Comparison of ENCODE assay signal across 19 cellular contexts in genomic region chr14:72616811-72617210, GRCh38.
DNase-seq lines count a peak whose midpoint lies in the region; ATAC-seq and TF ChIP-seq lines count a peak whose summit lies in the region.
"Had no signal": no experiment of that assay in that cellular context is flagged by ENCODE, and none has a peak within 500 bp of the region (broad histone marks: within the 10 kb centered on the region; RNA-seq: fewer than 3 reads in every experiment).

No MANE protein-coding gene starts in this region.

- no peak overlapping the region for H3K4me3 Mint-ChIP-seq in endodermal cell
- no peak overlapping the region for H3K4me3 Mint-ChIP-seq in neural progenitor cell
- H3K4me3 Mint-ChIP-seq: activated CD4-positive, alpha-beta memory T cell treated with anti-CD3 and anti-CD28 coated beads, Interleukin-2, amount 10 ng/mL, durations not matched to agents 7 days and 5 days; GM23338; naive thymus-derived CD8-positive, alpha-beta T cell had no signal

- H3K27me3 ChIP-seq in cardiac muscle cell, result no peaks in the 10 kb centered on the region
- no peaks in the 10 kb centered on the region for H3K27me3 ChIP-seq in endodermal cell (ENCODE audit: control insufficient read depth, insufficient read depth, low read length, poor library complexity, severe bottlenecking)
- H3K27me3 ChIP-seq in neural progenitor cell, result no peaks in the 10 kb centered on the region
- no peaks in the 10 kb centered on the region for H3K27me3 ChIP-seq in testis
- H3K27me3 ChIP-seq: brain microvascular endothelial cell had no signal

- H3K4me1 ChIP-seq in cardiac muscle cell (ENCODE audit: low read depth), result peaks cover 40% of the 10 kb centered on the region
- no peaks in the 10 kb centered on the region for H3K4me1 ChIP-seq in endodermal cell (ENCODE audit: control insufficient read depth, insufficient read depth, low read length)
- peaks cover 18% of the 10 kb centered on the region for H3K4me1 ChIP-seq in neural progenitor cell
- peaks cover 49% of the 10 kb centered on the region for H3K4me1 ChIP-seq in testis

- WGBS in endodermal cell (ENCODE audit: insufficient coverage in 1 of 2, insufficient read length in 1 of 2), 2 experiments, result 87 to 96% methylated on average over 6 to 7 of the region's 7 CpGs
- 83 to 84% methylated on average over 7 of the region's 7 CpGs for WGBS in testis, 2 donors

- H3K36me3 ChIP-seq in cardiac muscle cell (no peaks in the 10 kb centered on the region), endodermal cell (ENCODE audit: control insufficient read depth, insufficient read depth, low read length) (no peaks in the 10 kb centered on the region), neural progenitor cell (no peaks in the 10 kb centered on the region), testis (ENCODE audit: low read depth, missing control alignments) (no peaks in the 10 kb centered on the region)
- H3K36me3 ChIP-seq: brain microvascular endothelial cell had no signal

- H3K4me2 ChIP-seq in neural progenitor cell, result no peak overlapping the region
- H3K4me2 ChIP-seq: GM23338 had no signal

- no peaks in the 10 kb centered on the region for H3K9me3 ChIP-seq in cardiac muscle cell (ENCODE audit: low read depth)
- H3K9me3 ChIP-seq in endodermal cell (ENCODE audit: control insufficient read depth, low read length), result no peaks in the 10 kb centered on the region
- no peaks in the 10 kb centered on the region for H3K9me3 ChIP-seq in neural progenitor cell (ENCODE audit: low read depth)
- H3K9me3 ChIP-seq in testis, result no peaks in the 10 kb centered on the region

- DNase-seq in cardiac muscle cell (ENCODE audit: low read depth in 1 of 2, low spot score in 1 of 2), result no peak
- no peak for DNase-seq in Right ventricle myocardium inferior (ENCODE audit: missing footprints)
- no peak for DNase-seq in endodermal cell
- DNase-seq in neural progenitor cell (ENCODE audit: low spot score), result no peak
- no peak for DNase-seq in testis
- DNase-seq in NCI-H187 (lab: John Stamatoyannopoulos, UW), result no peak
- no peak for DNase-seq in DMS79 treated with DMSO at 0.1 percent for 48 hours (lab: John Stamatoyannopoulos, UW)
- DNase-seq: activated CD4-positive, alpha-beta memory T cell treated with anti-CD3 and anti-CD28 coated beads, Interleukin-2, amount 10 ng/mL, durations not matched to agents 7 days and 5 days; activated gamma-delta T cell treated with Interleukin-2 at 50 U/mL for 16 hours; activated T-cell treated with anti-CD3 and anti-CD28 coated beads, Interleukin-2, amount 50 U/mL, for 1 hour; glutamatergic neuron; KBM-7; naive thymus-derived CD8-positive, alpha-beta T cell; NCI-H146; NCI-H69 had no signal

- H3K79me2 ChIP-seq in neural progenitor cell (ENCODE audit: low read depth), result no peaks in the 10 kb centered on the region

- no peaks in the 10 kb centered on the region for H4K20me1 ChIP-seq in neural progenitor cell (ENCODE audit: low read depth)

- TF ChIP-seq CTCF in cardiac muscle cell (IDR thresholded peaks at IDR 0.05; ENCODE audit: low read depth, low read length), result no peak
- TF ChIP-seq CTCF in endodermal cell (conservative IDR thresholded peaks at IDR 0.05), result no peak
- no peak for TF ChIP-seq CTCF in neural progenitor cell (IDR thresholded peaks at IDR 0.05)
- TF ChIP-seq CTCF in testis (IDR thresholded peaks at IDR 0.05), result no peak

- no peak overlapping the region for H3K4me3 ChIP-seq in cardiac muscle cell
- no peak overlapping the region for H3K4me3 ChIP-seq in endodermal cell (ENCODE audit: low read length)
- H3K4me3 ChIP-seq in neural progenitor cell, result no peak overlapping the region
- H3K4me3 ChIP-seq in testis, result no peak overlapping the region
- H3K4me3 ChIP-seq: GM23338 had no signal

- peaks cover 8% of the 10 kb centered on the region for H3K4me1 Mint-ChIP-seq in endodermal cell
- H3K4me1 Mint-ChIP-seq in neural progenitor cell, result peaks cover 81% of the 10 kb centered on the region

- peak overlapping the region; percentile 87 for H3K27ac ChIP-seq in cardiac muscle cell
- peak overlapping the region; percentile 44 for H3K27ac ChIP-seq in endodermal cell (ENCODE audit: low read depth, low read length)
- no peak overlapping the region for H3K27ac ChIP-seq in neural progenitor cell
- peak overlapping the region; percentile 5 to 35 for H3K27ac ChIP-seq in testis

- H3F3A ChIP-seq in neural progenitor cell (ENCODE audit: low read depth), result no peaks in the 10 kb centered on the region

- H3K9me3 Mint-ChIP-seq in endodermal cell (no peaks in the 10 kb centered on the region), neural progenitor cell (peaks cover 3% of the 10 kb centered on the region)
- H3K9me3 Mint-ChIP-seq: activated CD4-positive, alpha-beta memory T cell treated with anti-CD3 and anti-CD28 coated beads, Interleukin-2, amount 10 ng/mL, durations not matched to agents 7 days and 5 days; naive thymus-derived CD8-positive, alpha-beta T cell had no signal

- H3K27ac Mint-ChIP-seq in endodermal cell (no peak overlapping the region), neural progenitor cell (peak overlapping the region; percentile 78)
- H3K27ac Mint-ChIP-seq: activated CD4-positive, alpha-beta memory T cell treated with anti-CD3 and anti-CD28 coated beads, Interleukin-2, amount 10 ng/mL, durations not matched to agents 7 days and 5 days; GM23338; naive thymus-derived CD8-positive, alpha-beta T cell had no signal

- TF ChIP-seq POLR2A in testis (IDR thresholded peaks at IDR 0.05), result no peak

- H2AFZ ChIP-seq in neural progenitor cell (replicated peaks), result no peak overlapping the region

- H3K27me3 Mint-ChIP-seq in endodermal cell (ENCODE audit: insufficient read depth) (peaks cover 10% of the 10 kb centered on the region), neural progenitor cell (ENCODE audit: insufficient read depth, low read depth) (peaks cover 19% of the 10 kb centered on the region)

- intact Hi-C loops in Right ventricle myocardium inferior (cut with DNase I) (loop anchor here (5.0 kb wide), 2 partner anchors 55 to 275 kb away; partner anchors contain the start of gene DPF3), testis (cut with DNase I; ENCODE audit: low total_unique reads) (no loop called here)

- H3K9ac ChIP-seq in endodermal cell (ENCODE audit: extremely low read depth, low read length, poor library complexity, severe bottlenecking), result no peak overlapping the region
- H3K9ac ChIP-seq in neural progenitor cell, result no peak overlapping the region

- ATAC-seq in Right ventricle myocardium inferior (no peak), GM21515 (IDR thresholded peaks at IDR 0.05; ENCODE audit: unreplicated experiment) (no peak)
- ATAC-seq: activated CD4-positive, CD25-positive, alpha-beta regulatory T cell treated with anti-CD3 and anti-CD28 coated beads, Interleukin-2, amount 50 U/mL, for 24 hours; naive thymus-derived CD8-positive, alpha-beta T cell had no signal

- H3K36me3 Mint-ChIP-seq in endodermal cell (ENCODE audit: low read depth) (no peaks in the 10 kb centered on the region), neural progenitor cell (no peaks in the 10 kb centered on the region)
- H3K36me3 Mint-ChIP-seq: naive thymus-derived CD8-positive, alpha-beta T cell had no signal
